24 cellular contexts compared by ENCODE assay signal in the genomic region with DNA sequence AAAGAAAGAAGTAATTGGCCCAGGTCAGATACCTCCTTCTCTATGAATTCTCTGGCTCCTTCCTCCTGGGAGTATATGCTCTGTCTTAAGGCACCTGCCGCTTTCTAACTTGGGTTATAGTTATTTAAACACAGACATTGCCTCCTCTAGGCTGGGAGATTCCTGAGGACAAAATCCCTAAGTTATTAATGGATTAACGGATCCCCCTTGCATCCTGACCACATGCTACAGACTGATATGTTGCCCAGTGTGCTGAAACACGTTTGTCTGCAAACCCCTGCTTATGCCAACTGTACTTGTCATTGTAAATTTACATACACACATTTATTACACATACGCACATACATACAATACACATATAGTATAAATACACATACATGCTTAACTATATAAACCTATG.
"Had no signal": no experiment of that assay in that cellular context is flagged by ENCODE, and none has a peak within 500 bp of the region (broad histone marks: within the 10 kb centered on the region; RNA-seq: fewer than 3 reads in every experiment).

No MANE protein-coding gene starts in this region.

- H3K9me3 Mint-ChIP-seq: activated CD4-positive, alpha-beta memory T cell treated with anti-CD3 and anti-CD28 coated beads, Interleukin-2, amount 10 ng/mL, durations not matched to agents 7 days and 5 days; activated CD4-positive, alpha-beta T cell treated with anti-CD3 and anti-CD28 coated beads, Interleukin-2, amount 10 ng/mL, durations not matched to agents 7 days and 5 days; activated naive CD4-positive, alpha-beta T cell treated with anti-CD3 and anti-CD28 coated beads, Interleukin-2, amount 10 ng/mL, durations not matched to agents 7 days and 5 days; activated naive CD8-positive, alpha-beta T cell treated with anti-CD3 and anti-CD28 coated beads, Interleukin-2, amount 10 ng/mL, durations not matched to agents 7 days and 5 days; activated T-cell treated with anti-CD3 and anti-CD28 coated beads, Interleukin-2, amount 50 U/mL, for 24 hours; natural killer cell; T-helper 1 cell treated with Interleukin-12 subunit alpha and Interleukin-12 subunit beta and Interleukin-4 antibody, amounts not matched to agents 30 μg/mL and 1 μg/mL, for 36 hours had no signal

- H3K27me3 ChIP-seq: ascending aorta, gastrocnemius medialis, hepatocyte, testis, upper lobe of left lung had no signal

- H3K4me3 ChIP-seq: ascending aorta, gastrocnemius medialis, hepatocyte, testis, upper lobe of left lung had no signal

- H3K36me3 Mint-ChIP-seq: activated naive CD4-positive, alpha-beta T cell treated with anti-CD3 and anti-CD28 coated beads, Interleukin-2, amount 10 ng/mL, durations not matched to agents 7 days and 5 days; activated naive CD8-positive, alpha-beta T cell treated with anti-CD3 and anti-CD28 coated beads, Interleukin-2, amount 10 ng/mL, durations not matched to agents 7 days and 5 days; natural killer cell had no signal

- H3K9me3 ChIP-seq: ascending aorta, gastrocnemius medialis, testis, upper lobe of left lung had no signal

- H3K4me3 Mint-ChIP-seq: activated CD4-positive, alpha-beta memory T cell treated with anti-CD3 and anti-CD28 coated beads, Interleukin-2, amount 10 ng/mL, durations not matched to agents 7 days and 5 days; activated CD4-positive, alpha-beta T cell treated with anti-CD3 and anti-CD28 coated beads, Interleukin-2, amount 10 ng/mL, durations not matched to agents 7 days and 5 days; activated naive CD4-positive, alpha-beta T cell treated with anti-CD3 and anti-CD28 coated beads, Interleukin-2, amount 10 ng/mL, durations not matched to agents 7 days and 5 days; activated naive CD8-positive, alpha-beta T cell treated with anti-CD3 and anti-CD28 coated beads, Interleukin-2, amount 10 ng/mL, durations not matched to agents 7 days and 5 days; activated T-cell treated with anti-CD3 and anti-CD28 coated beads, Interleukin-2, amount 50 U/mL, for 24 hours; natural killer cell; T-helper 1 cell treated with Interleukin-12 subunit alpha and Interleukin-12 subunit beta and Interleukin-4 antibody, amounts not matched to agents 30 μg/mL and 1 μg/mL, for 36 hours had no signal

- ATAC-seq: natural killer cell; stimulated activated naive CD8-positive, alpha-beta T cell treated with anti-CD3 and anti-CD28 coated beads, Interleukin-15, Interleukin-2, amounts not matched to agents 100 U/mL and 50 U/mL, for 24 hours had no signal

- H3K36me3 ChIP-seq: ascending aorta, gastrocnemius medialis, upper lobe of left lung had no signal

- H3K27ac ChIP-seq: testis had no signal

- DNase-seq: activated CD4-positive, alpha-beta memory T cell treated with anti-CD3 and anti-CD28 coated beads, Interleukin-2, amount 10 ng/mL, durations not matched to agents 7 days and 5 days; activated CD4-positive, alpha-beta T cell treated with anti-CD3 and anti-CD28 coated beads, Interleukin-2, amount 10 ng/mL, durations not matched to agents 7 days and 5 days; activated CD4-positive, CD25-positive, alpha-beta regulatory T cell treated with anti-CD3 and anti-CD28 coated beads, Interleukin-2, amount 50 U/mL, for 72 hours; activated CD8-positive, alpha-beta memory T cell treated with anti-CD3 and anti-CD28 coated beads, Interleukin-2, amount 50 U/mL, for 48 hours; activated gamma-delta T cell; activated naive CD4-positive, alpha-beta T cell treated with anti-CD3 and anti-CD28 coated beads, Interleukin-2, amount 10 ng/mL, durations not matched to agents 7 days and 5 days; activated naive CD8-positive, alpha-beta T cell treated with anti-CD3 and anti-CD28 coated beads, Interleukin-2, amount 10 ng/mL, durations not matched to agents 7 days and 5 days; activated T-cell treated with anti-CD3 and anti-CD28 coated beads, Interleukin-2, amount 50 U/mL, for 24 hours; central memory CD4-positive, alpha-beta T cell; gastrocnemius medialis; left ventricle myocardium superior; natural killer cell; right cardiac atrium; stimulated activated CD4-positive, alpha-beta T cell treated with anti-CD3 and anti-CD28 coated beads, Interleukin-12 subunit alpha, Interleukin-12 subunit beta, amount 100 ng/mL, for 4 hours; stimulated activated CD4-positive, alpha-beta T cell treated with anti-CD3 and anti-CD28 coated beads, Interleukin-4, amount 100 ng/mL, for 1 hour; stimulated activated naive CD8-positive, alpha-beta T cell treated with anti-CD3 and anti-CD28 coated beads, Interleukin-15, Interleukin-2, amounts not matched to agents 100 U/mL and 50 U/mL, for 24 hours; SW 1271; T-helper 9 cell; testis; upper lobe of left lung had no signal

- H3K27me3 Mint-ChIP-seq: activated CD4-positive, alpha-beta memory T cell treated with anti-CD3 and anti-CD28 coated beads, Interleukin-2, amount 10 ng/mL, durations not matched to agents 7 days and 5 days; activated CD4-positive, alpha-beta T cell treated with anti-CD3 and anti-CD28 coated beads, Interleukin-2, amount 10 ng/mL, durations not matched to agents 7 days and 5 days; activated naive CD4-positive, alpha-beta T cell treated with anti-CD3 and anti-CD28 coated beads, Interleukin-2, amount 10 ng/mL, durations not matched to agents 7 days and 5 days; activated naive CD8-positive, alpha-beta T cell treated with anti-CD3 and anti-CD28 coated beads, Interleukin-2, amount 10 ng/mL, durations not matched to agents 7 days and 5 days; activated T-cell treated with anti-CD3 and anti-CD28 coated beads, Interleukin-2, amount 50 U/mL, for 24 hours; brain had no signal

- H3K27ac Mint-ChIP-seq: activated CD4-positive, alpha-beta memory T cell treated with anti-CD3 and anti-CD28 coated beads, Interleukin-2, amount 10 ng/mL, durations not matched to agents 7 days and 5 days; activated CD4-positive, alpha-beta T cell treated with anti-CD3 and anti-CD28 coated beads, Interleukin-2, amount 10 ng/mL, durations not matched to agents 7 days and 5 days; activated naive CD4-positive, alpha-beta T cell treated with anti-CD3 and anti-CD28 coated beads, Interleukin-2, amount 10 ng/mL, durations not matched to agents 7 days and 5 days; activated naive CD8-positive, alpha-beta T cell treated with anti-CD3 and anti-CD28 coated beads, Interleukin-2, amount 10 ng/mL, durations not matched to agents 7 days and 5 days; activated T-cell treated with anti-CD3 and anti-CD28 coated beads, Interleukin-2, amount 50 U/mL, for 24 hours; natural killer cell; T-helper 1 cell treated with Interleukin-12 subunit alpha and Interleukin-12 subunit beta and Interleukin-4 antibody, amounts not matched to agents 30 μg/mL and 1 μg/mL, for 36 hours had no signal
